In genomic region chr2:63871864-63872263, GRCh38 we compare ENCODE assay signal across 22 cellular contexts. TPM values are rescaled to one million over a fixed set of nuclear protein-coding genes. Genes with fewer than 3 reads are reported as not detected.
DNase-seq lines count a peak whose midpoint lies in the region; ATAC-seq and TF ChIP-seq lines count a peak whose summit lies in the region.
"Had no signal": no experiment of that assay in that cellular context is flagged by ENCODE, and none has a peak within 500 bp of the region (broad histone marks: within the 10 kb centered on the region; RNA-seq: fewer than 3 reads in every experiment).

No MANE protein-coding gene starts in this region.

- TF ChIP-seq CTCF in cardiac muscle cell (IDR thresholded peaks at IDR 0.05; ENCODE audit: low read depth, low read length) (no peak), chondrocyte (IDR thresholded peaks at IDR 0.05) (no peak), mesothelial cell of epicardium (IDR thresholded peaks at IDR 0.05; ENCODE audit: unreplicated experiment) (no peak)

- H3K27ac Mint-ChIP-seq in chondrocyte (ENCODE audit: unreplicated experiment) (peak overlapping the region; percentile 64), mesothelial cell of epicardium (peak overlapping the region; percentile 87)
- H3K27ac Mint-ChIP-seq in natural killer cell treated with Interleukin-12 subunit alpha and Interleukin-12 subunit beta and Interleukin-15 and Interleukin-18, amount 100 ng/mL, for 72 hours = no peak overlapping the region
- H3K27ac Mint-ChIP-seq in activated CD4-positive, alpha-beta T cell treated with anti-CD3 and anti-CD28 coated beads, Interleukin-2, amount 10 ng/mL, durations not matched to agents 24 days and 14 days = no peak overlapping the region
- H3K27ac Mint-ChIP-seq: activated naive CD4-positive, alpha-beta T cell treated with anti-CD3 and anti-CD28 coated beads, Interleukin-2, amount 50 U/mL, for 24 hours; B cell had no signal

- intact Hi-C loops in cardiac septum (cut with DNase I) = no loop called here
- intact Hi-C loops in activated CD4-positive, alpha-beta T cell treated with anti-CD3 and anti-CD28 coated beads, Interleukin-2, amount 10 ng/mL, durations not matched to agents 24 days and 14 days (cut with micrococcal nuclease) = no loop called here

- H3K9me3 Mint-ChIP-seq in chondrocyte (ENCODE audit: low read depth) (peaks cover 9% of the 10 kb centered on the region), mesothelial cell of epicardium (peaks cover 13% of the 10 kb centered on the region)
- H3K9me3 Mint-ChIP-seq in natural killer cell treated with Interleukin-12 subunit alpha and Interleukin-12 subunit beta and Interleukin-15 and Interleukin-18, amount 100 ng/mL, for 72 hours = no peaks in the 10 kb centered on the region
- H3K9me3 Mint-ChIP-seq in activated CD4-positive, alpha-beta T cell treated with anti-CD3 and anti-CD28 coated beads, Interleukin-2, amount 10 ng/mL, durations not matched to agents 24 days and 14 days = peaks cover 13% of the 10 kb centered on the region

- H3K27me3 ChIP-seq in cardiac muscle cell = no peaks in the 10 kb centered on the region
- H3K27me3 ChIP-seq: tibial nerve had no signal

- H3K27me3 Mint-ChIP-seq in chondrocyte (ENCODE audit: low read depth) = no peaks in the 10 kb centered on the region
- H3K27me3 Mint-ChIP-seq in mesothelial cell of epicardium (ENCODE audit: low read depth) = no peaks in the 10 kb centered on the region
- no peaks in the 10 kb centered on the region for H3K27me3 Mint-ChIP-seq in natural killer cell treated with Interleukin-12 subunit alpha and Interleukin-12 subunit beta and Interleukin-15 and Interleukin-18, amount 100 ng/mL, for 72 hours
- H3K27me3 Mint-ChIP-seq in activated CD4-positive, alpha-beta T cell treated with anti-CD3 and anti-CD28 coated beads, Interleukin-2, amount 10 ng/mL, durations not matched to agents 24 days and 14 days = no peaks in the 10 kb centered on the region
- H3K27me3 Mint-ChIP-seq: activated naive CD4-positive, alpha-beta T cell treated with anti-CD3 and anti-CD28 coated beads, Interleukin-2, amount 50 U/mL, for 24 hours; B cell; naive thymus-derived CD4-positive, alpha-beta T cell had no signal

- H3K4me3 Mint-ChIP-seq in chondrocyte (ENCODE audit: unreplicated experiment) = no peak overlapping the region
- no peak overlapping the region for H3K4me3 Mint-ChIP-seq in mesothelial cell of epicardium
- H3K4me3 Mint-ChIP-seq in natural killer cell treated with Interleukin-12 subunit alpha and Interleukin-12 subunit beta and Interleukin-15 and Interleukin-18, amount 100 ng/mL, for 72 hours = no peak overlapping the region
- no peak overlapping the region for H3K4me3 Mint-ChIP-seq in activated CD4-positive, alpha-beta T cell treated with anti-CD3 and anti-CD28 coated beads, Interleukin-2, amount 10 ng/mL, durations not matched to agents 24 days and 14 days
- H3K4me3 Mint-ChIP-seq: activated naive CD4-positive, alpha-beta T cell treated with anti-CD3 and anti-CD28 coated beads, Interleukin-2, amount 50 U/mL, for 24 hours; B cell; naive thymus-derived CD4-positive, alpha-beta T cell had no signal

- no peaks in the 10 kb centered on the region for H3K9me3 ChIP-seq in cardiac muscle cell (ENCODE audit: low read depth)

- ATAC-seq in GM18861 (IDR thresholded peaks at IDR 0.05; ENCODE audit: unreplicated experiment) = no peak
- ATAC-seq in natural killer cell treated with Interleukin-12 subunit alpha and Interleukin-12 subunit beta and Interleukin-15 and Interleukin-18, amount 100 ng/mL, for 72 hours = no peak
- ATAC-seq: naive thymus-derived CD4-positive, alpha-beta T cell had no signal

- H3K36me3 Mint-ChIP-seq in chondrocyte (ENCODE audit: low read depth) (peaks cover 16% of the 10 kb centered on the region), mesothelial cell of epicardium (peaks cover 40% of the 10 kb centered on the region)
- H3K36me3 Mint-ChIP-seq in natural killer cell treated with Interleukin-12 subunit alpha and Interleukin-12 subunit beta and Interleukin-15 and Interleukin-18, amount 100 ng/mL, for 72 hours = peaks cover 6% of the 10 kb centered on the region
- peaks cover 59% of the 10 kb centered on the region for H3K36me3 Mint-ChIP-seq in activated CD4-positive, alpha-beta T cell treated with anti-CD3 and anti-CD28 coated beads, Interleukin-2, amount 10 ng/mL, durations not matched to agents 24 days and 14 days (ENCODE audit: low read depth)

- H3K4me1 Mint-ChIP-seq in chondrocyte (ENCODE audit: low read depth) = peaks cover 48% of the 10 kb centered on the region
- peaks cover 21% of the 10 kb centered on the region for H3K4me1 Mint-ChIP-seq in mesothelial cell of epicardium
- peaks cover 34 to 36% of the 10 kb centered on the region in 2 donors for H3K4me1 Mint-ChIP-seq in natural killer cell treated with Interleukin-12 subunit alpha and Interleukin-12 subunit beta and Interleukin-15 and Interleukin-18, amount 100 ng/mL, for 72 hours (ENCODE audit: low read depth in 2 of 2)
- peaks cover 12% of the 10 kb centered on the region for H3K4me1 Mint-ChIP-seq in activated CD4-positive, alpha-beta T cell treated with anti-CD3 and anti-CD28 coated beads, Interleukin-2, amount 10 ng/mL, durations not matched to agents 24 days and 14 days

- DNase-seq in cardiac muscle cell (ENCODE audit: low read depth in 1 of 2, low spot score in 1 of 2) = no peak
- DNase-seq in cardiac septum (ENCODE audit: low spot score) = no peak
- DNase-seq in chondrocyte (ENCODE audit: low spot score) = no peak
- DNase-seq in mesothelial cell of epicardium (ENCODE audit: low spot score in 2 of 2, unreplicated experiment in 2 of 2) = no peak
- no peak for DNase-seq in natural killer cell treated with Interleukin-12 subunit alpha and Interleukin-12 subunit beta and Interleukin-15 and Interleukin-18, amount 100 ng/mL, for 72 hours (ENCODE audit: low spot score)
- no peak for DNase-seq in activated CD4-positive, alpha-beta T cell treated with anti-CD3 and anti-CD28 coated beads, Interleukin-2, amount 10 ng/mL, durations not matched to agents 24 days and 14 days
- DNase-seq in NCI-H1694 (lab: John Stamatoyannopoulos, UW) = no peak
- DNase-seq: 8988T; activated T-cell treated with anti-CD3 and anti-CD28 coated beads, Interleukin-2, amount 50 U/mL, for 48 hours; COR-L47; DND-41; hippocampal formation; naive thymus-derived CD4-positive, alpha-beta T cell; NCI-H524 treated with DMSO at 0.1 percent for 48 hours; stimulated activated CD4-positive, alpha-beta T cell treated with anti-CD3 and anti-CD28 coated beads, Interleukin-1b, Interleukin-23, amount 100 ng/mL, for 48 hours; stimulated activated naive CD4-positive, alpha-beta T cell; T-helper 9 cell had no signal

- H3K36me3 ChIP-seq in cardiac muscle cell = peaks cover 8% of the 10 kb centered on the region

- H3K4me3 ChIP-seq in cardiac muscle cell = no peak overlapping the region
- H3K4me3 ChIP-seq: coronary artery, tibial nerve had no signal

- peaks cover 29% of the 10 kb centered on the region for H3K4me1 ChIP-seq in cardiac muscle cell (ENCODE audit: low read depth)

- peak overlapping the region; percentile 84 for H3K27ac ChIP-seq in cardiac muscle cell

RNA-seq across cellular contexts. Expression of gene UGP2, which starts 30.2 kb away (rescaled TPM):
- 183 and 199 TPM in 2 replicates for total RNA-seq in cardiac muscle cell
- 327 and 344 TPM in 2 replicates for polyA plus RNA-seq in cardiac muscle cell
- 327 TPM for total RNA-seq in cardiac septum
- total RNA-seq in chondrocyte = 99.5 to 112 TPM (median 105 TPM) in 3 replicates
- total RNA-seq in mesothelial cell of epicardium = 92.6 to 99.1 TPM (median 96.7 TPM) in 3 replicates
- total RNA-seq in natural killer cell treated with Interleukin-12 subunit alpha and Interleukin-12 subunit beta and Interleukin-15 and Interleukin-18, amount 100 ng/mL, for 72 hours = 10 to 100 TPM; 85.9 to 90.8 TPM
- 66.3 and 66.5 TPM in 2 replicates for total RNA-seq in activated CD4-positive, alpha-beta T cell treated with anti-CD3 and anti-CD28 coated beads, Interleukin-2, amount 10 ng/mL, durations not matched to agents 24 days and 14 days

Comparison
In these comparisons a context has a peak if more than half of its experiments do, and no peak if none do; other contexts are left out.
1. H3K27ac Mint-ChIP-seq: peak in chondrocyte (single experiment) and mesothelial cell of epicardium (single experiment); none in natural killer cell treated with Interleukin-12 subunit alpha and Interleukin-12 subunit beta and Interleukin-15 and Interleukin-18, amount 100 ng/mL, for 72 hours (0 of 2) and activated CD4-positive, alpha-beta T cell treated with anti-CD3 and anti-CD28 coated beads, Interleukin-2, amount 10 ng/mL, durations not matched to agents 24 days and 14 days (single experiment).